18 cellular contexts compared by ENCODE assay signal in genomic region chr15:66661432-66662096, GRCh38. TPM values are rescaled to one million over a fixed set of nuclear protein-coding genes. Genes with fewer than 3 reads are reported as not detected.
A peak's percentile ranks its signal among the peaks of the same experiment; 100 is the strongest.
DNase-seq lines count a peak whose midpoint lies in the region; ATAC-seq and TF ChIP-seq lines count a peak whose summit lies in the region.
"Had no signal": no experiment of that assay in that cellular context is flagged by ENCODE, and none has a peak within 500 bp of the region (broad histone marks: within the 10 kb centered on the region; RNA-seq: fewer than 3 reads in every experiment).

No MANE protein-coding gene starts in this region.

- H3K4me3 Mint-ChIP-seq in neural progenitor cell (no peak overlapping the region), CD14-positive monocyte (no peak overlapping the region), immature natural killer cell (no peak overlapping the region)
- H3K4me3 Mint-ChIP-seq: activated T-cell treated with anti-CD3 and anti-CD28 coated beads, Interleukin-2, amount 50 U/mL, for 24 hours; CD4-positive, CD25-positive, alpha-beta regulatory T cell; HFFc6; stimulated activated naive B cell treated with anti-CD40 and anti-IgM and Interleukin-4, amounts not matched to agents 10 μg/mL and 1 μg/mL and 100 μg/mL, for 72 hours had no signal

- no peaks in the 10 kb centered on the region for H3K36me3 ChIP-seq in neural progenitor cell

- H3K27ac ChIP-seq in caudate nucleus (ENCODE audit: low read depth, low read length): peak overlapping the region; percentile 52
- no peak overlapping the region for H3K27ac ChIP-seq in neural progenitor cell

- H3K4me1 ChIP-seq in neural progenitor cell: peaks cover 31% of the 10 kb centered on the region

- DNase-seq in A172 (ENCODE audit: low spot score) (peak; percentile 45), caudate nucleus (lab: John Stamatoyannopoulos, UW) (no peak), left ventricle myocardium superior (peak; percentile 58), neural progenitor cell (ENCODE audit: low spot score) (no peak), CD14-positive monocyte (ENCODE audit: low spot score) (no peak), AML-193 (lab: John Stamatoyannopoulos, UW) (no peak), immature natural killer cell (no peak), T-helper 9 cell (no peak)
- DNase-seq: 8988T; activated T-cell treated with anti-CD3 and anti-CD28 coated beads, Interleukin-2, amount 50 U/mL, for 24 hours; CD4-positive, CD25-positive, alpha-beta regulatory T cell; HFFc6; hypothalamus; NCI-H226; nucleus accumbens; SHP77 treated with DMSO at 0.1 percent for 48 hours; stimulated activated naive B cell treated with anti-CD40 and anti-IgM and Interleukin-4, amounts not matched to agents 10 μg/mL and 1 μg/mL and 100 μg/mL, for 72 hours had no signal

- H3K36me3 Mint-ChIP-seq in neural progenitor cell (no peaks in the 10 kb centered on the region), CD14-positive monocyte (no peaks in the 10 kb centered on the region), immature natural killer cell (no peaks in the 10 kb centered on the region)
- H3K36me3 Mint-ChIP-seq: CD4-positive, CD25-positive, alpha-beta regulatory T cell; stimulated activated naive B cell treated with anti-CD40 and anti-IgM and Interleukin-4, amounts not matched to agents 10 μg/mL and 1 μg/mL and 100 μg/mL, for 72 hours had no signal

- H4K20me1 ChIP-seq in neural progenitor cell (ENCODE audit: low read depth): no peaks in the 10 kb centered on the region

- H3K4me1 Mint-ChIP-seq in neural progenitor cell (peaks cover 43% of the 10 kb centered on the region), CD14-positive monocyte (peaks cover 3% of the 10 kb centered on the region), immature natural killer cell (no peaks in the 10 kb centered on the region)
- H3K4me1 Mint-ChIP-seq: stimulated activated naive B cell treated with anti-CD40 and anti-IgM and Interleukin-4, amounts not matched to agents 10 μg/mL and 1 μg/mL and 100 μg/mL, for 72 hours had no signal

- TF ChIP-seq CTCF in neural progenitor cell (IDR thresholded peaks at IDR 0.05): no peak
- no peak for TF ChIP-seq CTCF in CD14-positive monocyte (IDR thresholded peaks at IDR 0.05)

- intact Hi-C loops in left ventricle myocardium superior (cut with micrococcal nuclease) (no loop called here), CD14-positive monocyte (cut with micrococcal nuclease) (no loop called here)

- no peaks in the 10 kb centered on the region for H3K9me3 ChIP-seq in neural progenitor cell (ENCODE audit: low read depth)

- H3K27me3 ChIP-seq in neural progenitor cell: no peaks in the 10 kb centered on the region

- H3F3A ChIP-seq in neural progenitor cell (ENCODE audit: low read depth): peaks cover 18% of the 10 kb centered on the region

- no peak overlapping the region for H3K4me2 ChIP-seq in neural progenitor cell

- H3K79me2 ChIP-seq in neural progenitor cell (ENCODE audit: low read depth): no peaks in the 10 kb centered on the region

- peak overlapping the region; percentile 52 for H2AFZ ChIP-seq in neural progenitor cell (replicated peaks)

- H3K27me3 Mint-ChIP-seq in neural progenitor cell (ENCODE audit: insufficient read depth, low read depth) (peaks cover 8% of the 10 kb centered on the region), CD14-positive monocyte (ENCODE audit: low read depth in 3 of 3) (peaks cover 2 to 4% (median 2%) of the 10 kb centered on the region in 3 donors), immature natural killer cell (ENCODE audit: low read depth in 3 of 3) (peaks cover 0 to 4% (median 0%) of the 10 kb centered on the region in 3 donors)
- H3K27me3 Mint-ChIP-seq: activated T-cell treated with anti-CD3 and anti-CD28 coated beads, Interleukin-2, amount 50 U/mL, for 24 hours had no signal

- ATAC-seq in left ventricle myocardium superior: peak; percentile 81
- ATAC-seq: stimulated activated naive B cell treated with anti-CD40 and anti-IgM and Interleukin-4, amounts not matched to agents 10 μg/mL and 1 μg/mL and 100 μg/mL, for 72 hours had no signal

- H3K9me3 Mint-ChIP-seq in neural progenitor cell (no peaks in the 10 kb centered on the region), CD14-positive monocyte (no peaks in the 10 kb centered on the region), immature natural killer cell (no peaks in the 10 kb centered on the region)
- H3K9me3 Mint-ChIP-seq: activated T-cell treated with anti-CD3 and anti-CD28 coated beads, Interleukin-2, amount 50 U/mL, for 24 hours; CD4-positive, CD25-positive, alpha-beta regulatory T cell; HFFc6; stimulated activated naive B cell treated with anti-CD40 and anti-IgM and Interleukin-4, amounts not matched to agents 10 μg/mL and 1 μg/mL and 100 μg/mL, for 72 hours had no signal

- H3K9ac ChIP-seq in neural progenitor cell: no peak overlapping the region

- peak overlapping the region; percentile 60 for H3K27ac Mint-ChIP-seq in neural progenitor cell
- H3K27ac Mint-ChIP-seq in CD14-positive monocyte: no peak overlapping the region
- no peak overlapping the region for H3K27ac Mint-ChIP-seq in immature natural killer cell
- H3K27ac Mint-ChIP-seq: activated T-cell treated with anti-CD3 and anti-CD28 coated beads, Interleukin-2, amount 50 U/mL, for 24 hours; CD4-positive, CD25-positive, alpha-beta regulatory T cell; HFFc6; stimulated activated naive B cell treated with anti-CD40 and anti-IgM and Interleukin-4, amounts not matched to agents 10 μg/mL and 1 μg/mL and 100 μg/mL, for 72 hours had no signal

- no peak overlapping the region for H3K4me3 ChIP-seq in neural progenitor cell
- H3K4me3 ChIP-seq: coronary artery had no signal

RNA-seq across cellular contexts. Expression of gene SMAD6, which starts 40.5 kb away (rescaled TPM):
- total RNA-seq in A172 (2014; rRNA removed; shearing (Covaris generic)): 20.8 and 37.9 TPM in 2 replicates
- total RNA-seq in left ventricle myocardium superior (14.9 TPM), neural progenitor cell (ENCODE audit: low replicate concordance) (3.4 and 9.4 TPM in 2 replicates)
- polyA plus RNA-seq in CD14-positive monocyte (not detected), immature natural killer cell (not detected)
- polyA plus RNA-seq: CD4-positive, CD25-positive, alpha-beta regulatory T cell had no signal

Comparison
In these comparisons a context has a peak if more than half of its experiments do, and no peak if none do; other contexts are left out.
1. DNase-seq: peak in A172 (single experiment) and left ventricle myocardium superior (single experiment); none in caudate nucleus (0 of 61), neural progenitor cell (single experiment), CD14-positive monocyte (single experiment), AML-193 (0 of 2), immature natural killer cell (0 of 3) and T-helper 9 cell (single experiment).